In genomic region chr22:48098936-48099245, GRCh38 we compare ENCODE assay signal across 11 cellular contexts.
DNase-seq lines count a peak whose midpoint lies in the region; ATAC-seq, FAIRE-seq and TF ChIP-seq lines count a peak whose summit lies in the region.
"Had no signal": no experiment of that assay in that cellular context is flagged by ENCODE, and none has a peak within 500 bp of the region (broad histone marks: within the 10 kb centered on the region; RNA-seq: fewer than 3 reads in every experiment).

No MANE protein-coding gene starts in this region.

- POLR2A ChIA-PET in CD8-positive, alpha-beta T cell (lab: Charles Lee) = no interaction called here

- H3K27ac ChIP-seq in CD8-positive, alpha-beta T cell (ENCODE audit: low read depth, low read length) = peak overlapping the region; percentile 13
- no peak overlapping the region for H3K27ac ChIP-seq in coronary artery
- no peak overlapping the region for H3K27ac ChIP-seq in kidney (ENCODE audit: low read depth in 2 of 2, low read length in 2 of 2)
- H3K27ac ChIP-seq in testis = no peak overlapping the region
- H3K27ac ChIP-seq: neutrophil had no signal

- H3K4me3 Mint-ChIP-seq in CD8-positive, alpha-beta T cell = peak overlapping the region; percentile 71

- no peak overlapping the region for H3K9ac ChIP-seq in kidney (ENCODE audit: low read length in 2 of 2)

- 75 to 85% methylated on average over 8 to 10 of the region's 10 CpGs for WGBS in testis, 2 donors

- intact Hi-C loops in CD8-positive, alpha-beta T cell (cut with DNase I, micrococcal nuclease) = no loop called here
- intact Hi-C loops in kidney (cut with DNase I) = no loop called here
- intact Hi-C loops in testis (cut with DNase I; ENCODE audit: low total_unique reads) = no loop called here

- H3K4me1 Mint-ChIP-seq in CD8-positive, alpha-beta T cell (ENCODE audit: low read depth) = peaks cover 26% of the 10 kb centered on the region

- H3K27me3 ChIP-seq in CD8-positive, alpha-beta T cell (ENCODE audit: insufficient read depth, low read length) = no peaks in the 10 kb centered on the region
- H3K27me3 ChIP-seq in testis = no peaks in the 10 kb centered on the region
- H3K27me3 ChIP-seq: neutrophil had no signal

- no peaks in the 10 kb centered on the region for H3K27me3 Mint-ChIP-seq in CD8-positive, alpha-beta T cell (ENCODE audit: low read depth)

- H3K4me3 ChIP-seq in CD8-positive, alpha-beta T cell (ENCODE audit: low read depth, low read length) = peak overlapping the region; percentile 15
- H3K4me3 ChIP-seq in coronary artery (no peak overlapping the region), kidney (ENCODE audit: low read length in 2 of 2) (no peak overlapping the region), testis (no peak overlapping the region)

- no peak for TF ChIP-seq POLR2A in testis (IDR thresholded peaks at IDR 0.05)

- H3K27ac Mint-ChIP-seq in CD8-positive, alpha-beta T cell = peak overlapping the region; percentile 88

- no peaks in the 10 kb centered on the region for H3K9me3 ChIP-seq in CD8-positive, alpha-beta T cell (ENCODE audit: low read length)
- H3K9me3 ChIP-seq in kidney (ENCODE audit: control insufficient read depth in 1 of 2, low read length in 2 of 2) = no peaks in the 10 kb centered on the region
- no peaks in the 10 kb centered on the region for H3K9me3 ChIP-seq in testis
- H3K9me3 ChIP-seq: neutrophil had no signal

- DNase-seq in CD8-positive, alpha-beta T cell = peak in 1 of 7 experiments; percentile 48
- peak; percentile 67 for DNase-seq in coronary artery (ENCODE audit: low spot score)
- no peak for DNase-seq in kidney
- no peak for DNase-seq in GM10266 (ENCODE audit: extremely low spot score)
- no peak for DNase-seq in testis
- DNase-seq: HCEC 1CT, NCI-H1436 had no signal

- no peaks in the 10 kb centered on the region for H3K36me3 ChIP-seq in CD8-positive, alpha-beta T cell (ENCODE audit: insufficient read depth, low read length)
- H3K36me3 ChIP-seq in kidney (ENCODE audit: control insufficient read depth in 1 of 2, insufficient read depth in 2 of 2, low read length in 2 of 2) (no peaks in the 10 kb centered on the region), testis (ENCODE audit: low read depth, missing control alignments) (no peaks in the 10 kb centered on the region)
- H3K36me3 ChIP-seq: neutrophil had no signal

- TF ChIP-seq CTCF in CD8-positive, alpha-beta T cell (IDR thresholded peaks at IDR 0.05) = no peak
- no peak for TF ChIP-seq CTCF in coronary artery (IDR thresholded peaks at IDR 0.05)
- TF ChIP-seq CTCF in kidney (IDR thresholded peaks at IDR 0.05; ENCODE audit: borderline replicate concordance, extremely low read depth, insufficient read depth) = no peak
- TF ChIP-seq CTCF in GM10266 (IDR thresholded peaks at IDR 0.05; ENCODE audit: control insufficient read depth, insufficient read depth, low read depth, missing control alignments) = no peak
- no peak for TF ChIP-seq CTCF in testis (IDR thresholded peaks at IDR 0.05)

- ATAC-seq in CD8-positive, alpha-beta T cell = peak; percentile 11
- ATAC-seq in GM18907 (IDR thresholded peaks at IDR 0.05; ENCODE audit: unreplicated experiment) (peak; percentile 29), HG03135 (IDR thresholded peaks at IDR 0.05; ENCODE audit: unreplicated experiment) (peak; percentile 22), HG03175 (IDR thresholded peaks at IDR 0.05; ENCODE audit: unreplicated experiment) (no peak)

- FAIRE-seq in kidney (lab: Jason Lieb, UNC) = no peak

- H3K4me1 ChIP-seq in CD8-positive, alpha-beta T cell (ENCODE audit: insufficient read depth, low read length) = peaks cover 28% of the 10 kb centered on the region
- H3K4me1 ChIP-seq in kidney (ENCODE audit: control insufficient read depth in 1 of 2, insufficient read depth in 1 of 2, low read depth in 1 of 2, low read length in 2 of 2) (no peaks in the 10 kb centered on the region), testis (no peaks in the 10 kb centered on the region)

- CTCF ChIA-PET in CD8-positive, alpha-beta T cell (lab: Charles Lee) = no interaction called here

- H3K36me3 Mint-ChIP-seq in CD8-positive, alpha-beta T cell = no peaks in the 10 kb centered on the region

- peaks cover 2% of the 10 kb centered on the region for H3K9me3 Mint-ChIP-seq in CD8-positive, alpha-beta T cell
